Comparison of ENCODE assay signal across 21 cellular contexts in the genomic region with DNA sequence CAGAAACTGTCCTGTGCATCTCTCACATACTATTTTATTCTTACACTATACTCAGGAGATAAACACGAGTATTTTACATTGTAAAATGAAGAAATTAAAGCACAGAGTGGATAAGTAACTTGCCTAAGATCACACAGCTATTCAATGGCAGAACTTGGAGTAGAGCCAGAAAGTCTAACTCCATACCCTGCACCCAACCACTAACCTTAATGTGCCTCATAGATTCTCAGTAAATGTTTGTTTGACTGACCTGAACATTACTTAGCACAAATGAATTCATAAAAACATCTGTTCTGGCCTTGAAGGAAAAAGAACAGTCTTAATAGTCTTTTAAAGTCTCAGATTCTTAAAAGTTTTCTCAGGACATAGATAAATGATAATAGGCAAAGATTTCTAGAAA.
"Had no signal": no experiment of that assay in that cellular context is flagged by ENCODE, and none has a peak within 500 bp of the region (broad histone marks: within the 10 kb centered on the region; RNA-seq: fewer than 3 reads in every experiment).

No MANE protein-coding gene starts in this region.

- H2AFZ ChIP-seq: hepatocyte had no signal

- H3K27me3 ChIP-seq: ascending aorta, esophagus muscularis mucosa, hepatocyte, suprapubic skin had no signal

- H3K79me2 ChIP-seq: hepatocyte had no signal

- DNase-seq: activated CD4-positive, alpha-beta T cell treated with anti-CD3 and anti-CD28 coated beads, Interleukin-2, amount 50 U/mL, for 1 hour; activated CD4-positive, CD25-positive, alpha-beta regulatory T cell treated with anti-CD3 and anti-CD28 coated beads, Interleukin-2, amount 50 U/mL, for 72 hours; activated CD8-positive, alpha-beta memory T cell treated with anti-CD3 and anti-CD28 coated beads, Interleukin-2, amount 50 U/mL, for 4 hours; activated naive CD4-positive, alpha-beta T cell treated with anti-CD3 and anti-CD28 coated beads for 36 hours; activated naive CD8-positive, alpha-beta T cell treated with anti-CD3 and anti-CD28 coated beads, Interleukin-2, amount 50 U/mL, for 24 hours; activated T-cell treated with anti-CD3 and anti-CD28 coated beads, Interleukin-2, amount 50 U/mL, for 4 hours; cerebellar nuclear complex; effector CD8-positive, alpha-beta T cell; left colon; posterior cingulate gyrus; retina; stimulated activated CD4-positive, alpha-beta T cell treated with anti-CD3 and anti-CD28 coated beads, Interleukin-15, amount 100 ng/mL, for 24 hours; stimulated activated CD4-positive, alpha-beta T cell treated with anti-CD3 and anti-CD28 coated beads, Interleukin-2, amount 100 ng/mL, for 48 hours; T-cell; T-helper 9 cell; trophoblast cell had no signal

- H3K27ac ChIP-seq: hepatocyte, suprapubic skin had no signal

- H3K4me2 ChIP-seq: hepatocyte had no signal

- H3K36me3 ChIP-seq: ascending aorta, suprapubic skin had no signal

- H3K4me3 ChIP-seq: ascending aorta, esophagus muscularis mucosa, hepatocyte, lung, suprapubic skin had no signal

- H3K9me3 ChIP-seq: ascending aorta, esophagus muscularis mucosa, suprapubic skin had no signal
